1 cellular context compared by ENCODE assay signal in genomic region chr1:220043646-220044045, GRCh38.
TF ChIP-seq lines count a peak whose summit lies in the region.

No MANE protein-coding gene starts in this region.

TF ChIP-seq in A549, 52 proteins besides CTCF, POLR2A, EP300 and RAD21 (continued from another document):
- TF ChIP-seq, protein P1, sequence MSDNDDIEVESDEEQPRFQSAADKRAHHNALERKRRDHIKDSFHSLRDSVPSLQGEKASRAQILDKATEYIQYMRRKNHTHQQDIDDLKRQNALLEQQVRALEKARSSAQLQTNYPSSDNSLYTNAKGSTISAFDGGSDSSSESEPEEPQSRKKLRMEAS (IDR thresholded peaks at IDR 0.05), result no peak
- TF ChIP-seq, protein P2, sequence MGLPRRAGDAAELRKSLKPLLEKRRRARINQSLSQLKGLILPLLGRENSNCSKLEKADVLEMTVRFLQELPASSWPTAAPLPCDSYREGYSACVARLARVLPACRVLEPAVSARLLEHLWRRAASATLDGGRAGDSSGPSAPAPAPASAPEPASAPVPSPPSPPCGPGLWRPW (IDR thresholded peaks at IDR 0.05), result no peak
- no peak for TF ChIP-seq KDM5A (IDR thresholded peaks at IDR 0.05)
- TF ChIP-seq ATOH8 (CRISPR knock-in tag; IDR thresholded peaks at IDR 0.05; ENCODE audit: low read depth), result no peak
- TF ChIP-seq, protein P3, sequence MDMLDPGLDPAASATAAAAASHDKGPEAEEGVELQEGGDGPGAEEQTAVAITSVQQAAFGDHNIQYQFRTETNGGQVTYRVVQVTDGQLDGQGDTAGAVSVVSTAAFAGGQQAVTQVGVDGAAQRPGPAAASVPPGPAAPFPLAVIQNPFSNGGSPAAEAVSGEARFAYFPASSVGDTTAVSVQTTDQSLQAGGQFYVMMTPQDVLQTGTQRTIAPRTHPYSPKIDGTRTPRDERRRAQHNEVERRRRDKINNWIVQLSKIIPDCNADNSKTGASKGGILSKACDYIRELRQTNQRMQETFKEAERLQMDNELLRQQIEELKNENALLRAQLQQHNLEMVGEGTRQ (IDR thresholded peaks at IDR 0.05), result no peak
TF ChIP-seq in A549: peak in this region for 0.
